In genomic region chr21:29372063-29372802, GRCh38 we compare ENCODE assay signal across 7 cellular contexts.
A peak's percentile ranks its signal among the peaks of the same experiment; 100 is the strongest.
DNase-seq lines count a peak whose midpoint lies in the region; TF ChIP-seq lines count a peak whose summit lies in the region.

No MANE protein-coding gene starts in this region.

- no peaks in the 10 kb centered on the region for H3K27me3 Mint-ChIP-seq in activated naive CD4-positive, alpha-beta T cell treated with anti-CD3 and anti-CD28 coated beads for 36 hours (ENCODE audit: low read depth)

- 62% methylated on average over 11 of the region's 11 CpGs for WGBS in prostate gland

- peaks cover 25% of the 10 kb centered on the region for H3K4me1 Mint-ChIP-seq in activated naive CD4-positive, alpha-beta T cell treated with anti-CD3 and anti-CD28 coated beads for 36 hours (ENCODE audit: low read depth)

- no peak for TF ChIP-seq POLR2A in prostate gland (IDR thresholded peaks at IDR 0.05)

- H3K27me3 ChIP-seq in HAP-1 (ENCODE audit: low read depth) = no peaks in the 10 kb centered on the region
- no peaks in the 10 kb centered on the region for H3K27me3 ChIP-seq in prostate gland (replicated peaks; ENCODE audit: insufficient read depth)

- H3K36me3 Mint-ChIP-seq in activated naive CD4-positive, alpha-beta T cell treated with anti-CD3 and anti-CD28 coated beads for 36 hours (ENCODE audit: low read depth) = peaks cover 11% of the 10 kb centered on the region

- intact Hi-C loops in activated naive CD4-positive, alpha-beta T cell treated with anti-CD3 and anti-CD28 coated beads for 36 hours (cut with micrococcal nuclease) = loop anchor here (1.0 to 5.0 kb wide), 7 partner anchors 24 to 485 kb away; partner anchors contain the start of genes BACH1 and CCT8
- intact Hi-C loops in prostate gland (cut with DNase I) = loop anchor here (5.0 kb wide), 1 partner anchor 210 kb away; no protein-coding TSS in a partner anchor

- H3K27ac Mint-ChIP-seq in activated naive CD4-positive, alpha-beta T cell treated with anti-CD3 and anti-CD28 coated beads for 36 hours = peak overlapping the region; percentile 60

- CTCF ChIA-PET in activated naive CD4-positive, alpha-beta T cell treated with anti-CD3 and anti-CD28 coated beads for 36 hours (lab: Charles Lee) = interaction anchor here (0.8 to 4.3 kb wide), 25 partner anchors 12 to 309 kb away, joined by 3 to 41 read pairs (median 4); partner anchors contain the start of genes BACH1 and CCT8

- TF ChIP-seq CTCF in GM12872 (IDR thresholded peaks at IDR 0.05; ENCODE audit: insufficient read depth, low read depth, low read length) (peak; percentile 68), LNCaP clone FGC (IDR thresholded peaks at IDR 0.05; ENCODE audit: control insufficient read depth, extremely low read depth, insufficient read depth) (peak; percentile 76), prostate gland (IDR thresholded peaks at IDR 0.05) (peak; percentile 48 to 90 (median 83))

- H3K4me3 Mint-ChIP-seq in activated naive CD4-positive, alpha-beta T cell treated with anti-CD3 and anti-CD28 coated beads for 36 hours = no peak overlapping the region

- H3K36me3 ChIP-seq in HAP-1 (replicated peaks) (no peaks in the 10 kb centered on the region), prostate gland (no peaks in the 10 kb centered on the region)

- DNase-seq in HAP-1 (ENCODE audit: low spot score in 2 of 2) (peak; percentile 64 to 72), LNCaP clone FGC (ENCODE audit: low read depth) (peak; percentile 50), RKO (ENCODE audit: low spot score) (peak; percentile 81), glomerular visceral epithelial cell (ENCODE audit: extremely low spot score) (peak; percentile 76), prostate gland (ENCODE audit: low spot score) (peak; percentile 76)
- peak; percentile 67 for DNase-seq in activated naive CD4-positive, alpha-beta T cell treated with anti-CD3 and anti-CD28 coated beads for 36 hours

- H3K9me3 ChIP-seq in HAP-1 (no peaks in the 10 kb centered on the region), prostate gland (no peaks in the 10 kb centered on the region)

- H3K4me1 ChIP-seq in HAP-1 (no peaks in the 10 kb centered on the region), prostate gland (replicated peaks) (no peaks in the 10 kb centered on the region)

- in situ Hi-C loops in HAP-1 (cut with MboI; ENCODE audit: low sequenced_read_pairs) = loop anchor here (5.0 kb wide), 1 partner anchor 275 kb away; no protein-coding TSS in a partner anchor

- H3K27ac ChIP-seq in prostate gland = no peak overlapping the region

- H3K9me3 Mint-ChIP-seq in activated naive CD4-positive, alpha-beta T cell treated with anti-CD3 and anti-CD28 coated beads for 36 hours = peaks cover 1% of the 10 kb centered on the region

- H3K4me3 ChIP-seq in HAP-1 (no peak overlapping the region), LNCaP clone FGC (ENCODE audit: low read depth, low read length) (no peak overlapping the region), prostate gland (no peak overlapping the region)
